Comparison of ENCODE assay signal across 15 cellular contexts in genomic region chr1:17298-17697, GRCh38. TPM values are rescaled to one million over a fixed set of nuclear protein-coding genes. Genes with fewer than 3 reads are reported as not detected.
DNase-seq lines count a peak whose midpoint lies in the region; ATAC-seq, FAIRE-seq and TF ChIP-seq lines count a peak whose summit lies in the region.
"Not testable (repeated sequence)": the region's sequence is repeated elsewhere in the genome, so short reads cannot be mapped to it uniquely, and the experiment has no call there.
"Had no signal": no experiment of that assay in that cellular context is flagged by ENCODE, and none has a peak within 500 bp of the region (broad histone marks: within the 10 kb centered on the region; RNA-seq: fewer than 3 reads in every experiment).

No MANE protein-coding gene starts in this region.

- H3K27me3 ChIP-seq in CD4-positive, alpha-beta T cell (ENCODE audit: control insufficient read depth, insufficient read depth, low read length); colonic mucosa; thyroid gland: not testable (repeated sequence)

- H3K36me3 ChIP-seq in colonic mucosa; kidney (ENCODE audit: control insufficient read depth in 1 of 2, insufficient read depth in 2 of 2, low read length in 2 of 2); thyroid gland: not testable (repeated sequence)

- not testable (repeated sequence) for H3K27ac ChIP-seq in CD4-positive, alpha-beta T cell (ENCODE audit: low read depth, low read length); colonic mucosa; kidney (ENCODE audit: low read depth in 2 of 2, low read length in 2 of 2); thyroid gland

- intact Hi-C loops in CD4-positive, alpha-beta T cell (cut with DNase I, micrococcal nuclease); colonic mucosa (cut with DNase I); kidney (cut with DNase I); sciatic nerve (cut with DNase I); thyroid gland (cut with DNase I): not testable (repeated sequence)

- H3K4me3 Mint-ChIP-seq in CD4-positive, alpha-beta T cell; natural killer cell treated with Interleukin-12 subunit alpha and Interleukin-12 subunit beta and Interleukin-15 and Interleukin-18, amount 100 ng/mL, for 72 hours: not testable (repeated sequence)

- POLR2A ChIA-PET in CD4-positive, alpha-beta T cell (lab: Charles Lee) = not testable (repeated sequence)

- H3K27me3 Mint-ChIP-seq in CD4-positive, alpha-beta T cell; natural killer cell treated with Interleukin-12 subunit alpha and Interleukin-12 subunit beta and Interleukin-15 and Interleukin-18, amount 100 ng/mL, for 72 hours: not testable (repeated sequence)

- not testable (repeated sequence) for ATAC-seq in CD4-positive, alpha-beta T cell (ENCODE audit: poor library complexity); natural killer cell treated with Interleukin-12 subunit alpha and Interleukin-12 subunit beta and Interleukin-15 and Interleukin-18, amount 100 ng/mL, for 72 hours; sciatic nerve

- not testable (repeated sequence) for TF ChIP-seq CTCF in CD4-positive, alpha-beta T cell (IDR thresholded peaks at IDR 0.05); colonic mucosa (IDR thresholded peaks at IDR 0.05); kidney (IDR thresholded peaks at IDR 0.05; ENCODE audit: borderline replicate concordance, extremely low read depth, insufficient read depth); thyroid gland (IDR thresholded peaks at IDR 0.05)

- not testable (repeated sequence) for FAIRE-seq in kidney (lab: Jason Lieb, UNC)

- WGBS in thyroid gland, 2 donors = 100% methylated on average over 6 of the region's 12 CpGs; no CpG with 5 or more reads in 1 of the 2 donors

- H3K9ac ChIP-seq in colonic mucosa (ENCODE audit: low read depth in 2 of 2, low read length in 2 of 2); kidney (ENCODE audit: low read length in 2 of 2): not testable (repeated sequence)

- not testable (repeated sequence) for H3K9me3 ChIP-seq in CD4-positive, alpha-beta T cell (ENCODE audit: control insufficient read depth, low read length); colonic mucosa; kidney (ENCODE audit: control insufficient read depth in 1 of 2, low read length in 2 of 2); thyroid gland

- H3K4me3 ChIP-seq in colonic mucosa; kidney (ENCODE audit: low read length in 2 of 2); thyroid gland (replicated peaks in 1 of 3): not testable (repeated sequence)

- DNase-seq in CD4-positive, alpha-beta T cell = peak in 6 of 10 experiments; percentile 0 to 32 (median 1)
- peak; percentile 0 to 2 for DNase-seq in activated CD4-positive, alpha-beta T cell treated with anti-CD3 and anti-CD28 coated beads, Interleukin-2, amount 50 U/mL, for 48 hours
- DNase-seq in activated gamma-delta T cell treated with Interleukin-2 at 50 U/mL for 16 hours (peak; percentile 5), colonic mucosa (peak; percentile 15), kidney (peak; percentile 77), sciatic nerve (ENCODE audit: low spot score) (peak; percentile 57), thyroid gland (peak; percentile 0 to 3)
- peak; percentile 37 for DNase-seq in natural killer cell treated with Interleukin-12 subunit alpha and Interleukin-12 subunit beta and Interleukin-15 and Interleukin-18, amount 100 ng/mL, for 72 hours (ENCODE audit: low spot score)

- not testable (repeated sequence) for H3K4me1 Mint-ChIP-seq in CD4-positive, alpha-beta T cell (ENCODE audit: low read depth); natural killer cell treated with Interleukin-12 subunit alpha and Interleukin-12 subunit beta and Interleukin-15 and Interleukin-18, amount 100 ng/mL, for 72 hours (ENCODE audit: low read depth in 2 of 2)

- CTCF ChIA-PET in CD4-positive, alpha-beta T cell (lab: Charles Lee) = not testable (repeated sequence)

- not testable (repeated sequence) for H3K27ac Mint-ChIP-seq in CD4-positive, alpha-beta T cell; natural killer cell treated with Interleukin-12 subunit alpha and Interleukin-12 subunit beta and Interleukin-15 and Interleukin-18, amount 100 ng/mL, for 72 hours

- not testable (repeated sequence) for H3K9me3 Mint-ChIP-seq in CD4-positive, alpha-beta T cell; natural killer cell treated with Interleukin-12 subunit alpha and Interleukin-12 subunit beta and Interleukin-15 and Interleukin-18, amount 100 ng/mL, for 72 hours

- not testable (repeated sequence) for H3K36me3 Mint-ChIP-seq in CD4-positive, alpha-beta T cell (ENCODE audit: low read depth); natural killer cell treated with Interleukin-12 subunit alpha and Interleukin-12 subunit beta and Interleukin-15 and Interleukin-18, amount 100 ng/mL, for 72 hours

- not testable (repeated sequence) for TF ChIP-seq POLR2A in thyroid gland (IDR thresholded peaks at IDR 0.05)

- not testable (repeated sequence) for H3K4me1 ChIP-seq in colonic mucosa; kidney (ENCODE audit: control insufficient read depth in 1 of 2, insufficient read depth in 1 of 2, low read depth in 1 of 2, low read length in 2 of 2); thyroid gland

RNA-seq across cellular contexts. Expression of gene OR4F5, which starts 47.9 kb away (rescaled TPM):
- total RNA-seq in CD4-positive, alpha-beta T cell = not detected
- total RNA-seq in colonic mucosa (not detected), kidney (not detected), sciatic nerve (not detected), thyroid gland (not detected)
- not detected for polyA plus RNA-seq in kidney (ENCODE audit: insufficient read depth, low read depth, low replicate concordance)
- not detected for total RNA-seq in natural killer cell treated with Interleukin-12 subunit alpha and Interleukin-12 subunit beta and Interleukin-15 and Interleukin-18, amount 100 ng/mL, for 72 hours
- total RNA-seq: A172, dermis microvascular lymphatic vessel endothelial cell, esophagus squamous epithelium, foreskin keratinocyte, H7, HT-29 had no signal
- polyA plus RNA-seq: foreskin keratinocyte, IgD-negative memory B cell had no signal

Comparison
In these comparisons a context has a peak if more than half of its experiments do, and no peak if none do; other contexts are left out.
1. DNase-seq: peak in every context shown above with its lines; median percentile 77 in kidney; 57 in sciatic nerve; 37 in natural killer cell treated with Interleukin-12 subunit alpha and Interleukin-12 subunit beta and Interleukin-15 and Interleukin-18, amount 100 ng/mL, for 72 hours; 15 in colonic mucosa; 5 in activated gamma-delta T cell treated with Interleukin-2 at 50 U/mL for 16 hours; 2 in thyroid gland; 1 in CD4-positive, alpha-beta T cell; 1 in activated CD4-positive, alpha-beta T cell treated with anti-CD3 and anti-CD28 coated beads, Interleukin-2, amount 50 U/mL, for 48 hours.